ENCODE assay signal across 1 cellular context in genomic region chr13:23723463-23723862, GRCh38.
TF ChIP-seq lines count a peak whose summit lies in the region.

No MANE protein-coding gene starts in this region.

TF ChIP-seq in HepG2, 621 proteins besides CTCF, POLR2A, EP300 and RAD21:
- TF ChIP-seq USF2 (IDR thresholded peaks at IDR 0.05; ENCODE audit: low read depth, low read length) (no peak), USF2 (CRISPR knock-in tag; IDR thresholded peaks at IDR 0.05; ENCODE audit: borderline replicate concordance) (no peak), FOSL1 (CRISPR knock-in tag; IDR thresholded peaks at IDR 0.05; ENCODE audit: borderline replicate concordance) (no peak), ZFP37 (CRISPR knock-in tag; IDR thresholded peaks at IDR 0.05; ENCODE audit: borderline replicate concordance) (no peak), KMT2B (CRISPR knock-in tag; IDR thresholded peaks at IDR 0.05) (no peak), ZNF615 (CRISPR knock-in tag; IDR thresholded peaks at IDR 0.05; ENCODE audit: borderline replicate concordance) (no peak), ZBTB26 (CRISPR knock-in tag; IDR thresholded peaks at IDR 0.05; ENCODE audit: borderline replicate concordance) (no peak), MAFK (conservative IDR thresholded peaks at IDR 0.05 in 1 of 2, IDR thresholded peaks at IDR 0.05 in 1 of 2; ENCODE audit: low read length in 2 of 2) (peak in 1 of 2 experiments; percentile 20; a peak in 1 of 4 replicates)
TF ChIP-seq in HepG2: peak in this region for 1.
